19 cellular contexts compared by ENCODE assay signal in the genomic region with DNA sequence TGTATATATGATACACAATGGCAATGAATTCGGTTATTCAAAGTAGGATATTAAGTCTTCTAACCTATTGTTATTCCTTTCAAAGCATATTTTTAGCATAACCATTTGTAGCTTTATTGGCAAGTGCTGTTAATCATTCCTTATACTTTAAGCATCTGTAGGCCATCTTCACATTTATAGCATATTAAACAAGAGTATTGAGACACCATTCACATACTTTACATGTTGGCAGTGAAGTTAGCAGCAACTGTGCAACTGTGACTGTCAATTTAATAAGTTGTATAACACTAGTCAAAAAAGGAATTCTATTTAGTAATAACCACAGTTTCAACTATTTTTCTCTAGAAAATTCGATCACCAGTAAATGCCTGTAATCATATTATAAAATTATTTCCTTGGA.
DNase-seq lines count a peak whose midpoint lies in the region; ATAC-seq and TF ChIP-seq lines count a peak whose summit lies in the region.
"Had no signal": no experiment of that assay in that cellular context is flagged by ENCODE, and none has a peak within 500 bp of the region (broad histone marks: within the 10 kb centered on the region; RNA-seq: fewer than 3 reads in every experiment).

No MANE protein-coding gene starts in this region.

- DNase-seq in right atrium auricular region (ENCODE audit: low spot score) (no peak), Right ventricle myocardium inferior (ENCODE audit: missing footprints) (no peak), skeletal muscle cell (ENCODE audit: low read depth) (no peak), NCI-H1048 (lab: John Stamatoyannopoulos, UW) (no peak), DMS 273 treated with DMSO at 0.1 percent for 48 hours (lab: John Stamatoyannopoulos, UW) (no peak), EL (no peak), PC-9 (no peak)
- DNase-seq: activated CD4-positive, alpha-beta T cell treated with anti-CD3 and anti-CD28 coated beads, Interleukin-2, amount 10 ng/mL, durations not matched to agents 7 days and 5 days; activated naive CD4-positive, alpha-beta T cell treated with Interleukin-2 at 50 U/mL for 16 hours; activated T-cell treated with anti-CD3 and anti-CD28 coated beads for 4 hours; CD4-positive, CD25-positive, alpha-beta regulatory T cell; colonic mucosa; DMS79 treated with DMSO at 0.1 percent for 48 hours; immature natural killer cell; NCI-H1436 treated with DMSO at 0.1 percent for 48 hours; nephron progenitor cell; stimulated activated CD4-positive, alpha-beta T cell treated with anti-CD3 and anti-CD28 coated beads, Interleukin-4, amount 100 ng/mL, for 1 hour had no signal

- peaks cover 0 to 34% of the 10 kb centered on the region in 2 donors for H3K4me1 ChIP-seq in right atrium auricular region
- H3K4me1 ChIP-seq in gastroesophageal sphincter, result peaks cover 0 to 43% (median 12%) of the 10 kb centered on the region in 3 donors
- H3K4me1 ChIP-seq in PC-9 (replicated peaks; ENCODE audit: insufficient read depth), result peaks cover 20% of the 10 kb centered on the region
- H3K4me1 ChIP-seq: colonic mucosa had no signal

- no TSS peak for BruUV-seq in PC-9 (replicated peaks; lab: Mats Ljungman, UMichigan)

- ATAC-seq in Right ventricle myocardium inferior (no peak), gastroesophageal sphincter (no peak)
- ATAC-seq: HCT116 had no signal

- TF ChIP-seq EP300 in gastroesophageal sphincter (IDR thresholded peaks at IDR 0.05), result no peak

- H3K9me3 ChIP-seq in right atrium auricular region (no peaks in the 10 kb centered on the region), gastroesophageal sphincter (no peaks in the 10 kb centered on the region), PC-9 (ENCODE audit: insufficient read depth, low read depth) (no peaks in the 10 kb centered on the region)
- H3K9me3 ChIP-seq: colonic mucosa had no signal

- no peak for TF ChIP-seq POLR2A in gastroesophageal sphincter (IDR thresholded peaks at IDR 0.05)

- H3K4me2 ChIP-seq in PC-9, result no peak overlapping the region

- intact Hi-C loops in Right ventricle myocardium inferior (cut with DNase I) (no loop called here), PC-9 (cut with micrococcal nuclease; ENCODE audit: unreplicated experiment) (loop anchor here (5.0 kb wide), 1 partner anchor 74 kb away; no protein-coding TSS in a partner anchor)

- POLR2A ChIA-PET in PC-9 (lab: Charles Lee; ENCODE audit: unreplicated experiment), result no interaction called here

- CTCF ChIA-PET in PC-9 (lab: Charles Lee), result no interaction called here

- no peak for TF ChIP-seq CTCF in right atrium auricular region (IDR thresholded peaks at IDR 0.05)
- TF ChIP-seq CTCF in gastroesophageal sphincter (IDR thresholded peaks at IDR 0.05), result no peak
- no peak for TF ChIP-seq CTCF in PC-9 (conservative IDR thresholded peaks at IDR 0.05)

- no peaks in the 10 kb centered on the region for H3K9me2 ChIP-seq in PC-9 (ENCODE audit: insufficient read depth)

- no peaks in the 10 kb centered on the region for H3K79me2 ChIP-seq in PC-9 (ENCODE audit: low read depth)

- H4K20me1 ChIP-seq in PC-9 (ENCODE audit: insufficient read depth), result no peaks in the 10 kb centered on the region

- no peak overlapping the region for H2AFZ ChIP-seq in PC-9

- 29 to 41% methylated on average over 2 of the region's 2 CpGs for WGBS in gastroesophageal sphincter (ENCODE audit: low coverage in 1 of 2), 2 donors

- H3K36me3 ChIP-seq in right atrium auricular region, result peaks cover 30% of the 10 kb centered on the region
- H3K36me3 ChIP-seq in gastroesophageal sphincter, result peaks cover 3 to 42% of the 10 kb centered on the region in 2 donors
- no peaks in the 10 kb centered on the region for H3K36me3 ChIP-seq in PC-9 (ENCODE audit: low read depth)
- H3K36me3 ChIP-seq: colonic mucosa had no signal

- H3K27me3 ChIP-seq in right atrium auricular region (no peaks in the 10 kb centered on the region), gastroesophageal sphincter (no peaks in the 10 kb centered on the region), PC-9 (ENCODE audit: insufficient read depth, low read depth) (no peaks in the 10 kb centered on the region)
- H3K27me3 ChIP-seq: colonic mucosa had no signal

- H3K4me3 ChIP-seq in right atrium auricular region (peak overlapping the region; percentile 3 to 31), gastroesophageal sphincter (peak overlapping the region; percentile 55), skeletal muscle cell (ENCODE audit: low read depth, low read length) (peak overlapping the region; percentile 37), PC-9 (no peak overlapping the region)
- H3K4me3 ChIP-seq: colonic mucosa had no signal

- peak overlapping the region; percentile 81 to 94 for H3K27ac ChIP-seq in right atrium auricular region
- H3K27ac ChIP-seq in gastroesophageal sphincter, result peak overlapping the region; percentile 90 to 100 (median 97)
- no peak overlapping the region for H3K27ac ChIP-seq in PC-9

- peaks cover 11% of the 10 kb centered on the region; the same call in 1 of the 2 replicates for H3F3A ChIP-seq in PC-9 (ENCODE audit: insufficient read depth, low read depth)
